ENCODE assay signal across 2 cellular contexts in the genomic region with DNA sequence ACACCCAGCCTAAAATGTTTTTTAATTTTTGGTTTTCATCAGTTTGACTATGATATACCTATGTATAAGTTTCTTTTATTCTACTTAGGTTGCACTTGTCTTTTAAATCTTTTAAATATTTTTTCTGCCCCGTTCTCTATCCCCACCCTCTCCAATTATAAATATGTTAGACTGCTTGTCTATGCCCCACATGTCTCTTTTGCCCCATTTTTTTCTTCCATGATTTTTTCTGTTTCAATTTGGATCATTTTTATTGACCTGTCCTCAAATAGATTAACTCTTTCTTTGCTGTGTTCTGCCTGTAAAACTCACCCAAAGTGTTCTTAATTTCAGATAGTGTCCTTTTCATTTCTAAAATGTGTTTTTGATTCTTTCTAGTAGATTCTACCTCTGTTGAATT.
TF ChIP-seq lines count a peak whose summit lies in the region.

No MANE protein-coding gene starts in this region.

TF ChIP-seq in HEK293, 187 proteins besides CTCF, POLR2A, EP300 and RAD21:
- TF ChIP-seq ZNF391 (tag by site-specific recombination; IDR thresholded peaks at IDR 0.05; ENCODE audit: borderline replicate concordance, low read depth) (no peak), ZNF555 (tag by site-specific recombination; conservative IDR thresholded peaks at IDR 0.05) (no peak), ZNF629 (tag by site-specific recombination; IDR thresholded peaks at IDR 0.05) (no peak), ZNF133 (tag by site-specific recombination; IDR thresholded peaks at IDR 0.05) (peak; percentile 95), ZNF146 (tag by site-specific recombination; IDR thresholded peaks at IDR 0.05) (no peak)
- TF ChIP-seq, protein P1, sequence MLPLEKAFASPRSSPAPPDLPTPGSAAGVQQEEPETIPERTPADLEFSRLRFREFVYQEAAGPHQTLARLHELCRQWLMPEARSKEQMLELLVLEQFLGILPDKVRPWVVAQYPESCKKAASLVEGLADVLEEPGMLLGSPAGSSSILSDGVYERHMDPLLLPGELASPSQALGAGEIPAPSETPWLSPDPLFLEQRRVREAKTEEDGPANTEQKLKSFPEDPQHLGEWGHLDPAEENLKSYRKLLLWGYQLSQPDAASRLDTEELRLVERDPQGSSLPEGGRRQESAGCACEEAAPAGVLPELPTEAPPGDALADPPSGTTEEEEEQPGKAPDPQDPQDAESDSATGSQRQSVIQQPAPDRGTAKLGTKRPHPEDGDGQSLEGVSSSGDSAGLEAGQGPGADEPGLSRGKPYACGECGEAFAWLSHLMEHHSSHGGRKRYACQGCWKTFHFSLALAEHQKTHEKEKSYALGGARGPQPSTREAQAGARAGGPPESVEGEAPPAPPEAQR (tag by site-specific recombination; IDR thresholded peaks at IDR 0.05), result no peak

TF ChIP-seq in IMR-90, 13 proteins besides CTCF, POLR2A, EP300 and RAD21:
- no peak for TF ChIP-seq MAZ (IDR thresholded peaks at IDR 0.05; ENCODE audit: borderline replicate concordance, low read depth, low read length)
- TF ChIP-seq NFE2L2 (IDR thresholded peaks at IDR 0.05; ENCODE audit: low read depth, low read length), result no peak
- TF ChIP-seq CHD1 (IDR thresholded peaks at IDR 0.05; ENCODE audit: low read depth, low read length), result no peak
- TF ChIP-seq FOS (IDR thresholded peaks at IDR 0.05; ENCODE audit: low read depth, low read length), result no peak
- no peak for TF ChIP-seq BHLHE40 (IDR thresholded peaks at IDR 0.05; ENCODE audit: low read depth, low read length)
TF ChIP-seq in IMR-90: peak in this region for 0.
